In the genomic region with DNA sequence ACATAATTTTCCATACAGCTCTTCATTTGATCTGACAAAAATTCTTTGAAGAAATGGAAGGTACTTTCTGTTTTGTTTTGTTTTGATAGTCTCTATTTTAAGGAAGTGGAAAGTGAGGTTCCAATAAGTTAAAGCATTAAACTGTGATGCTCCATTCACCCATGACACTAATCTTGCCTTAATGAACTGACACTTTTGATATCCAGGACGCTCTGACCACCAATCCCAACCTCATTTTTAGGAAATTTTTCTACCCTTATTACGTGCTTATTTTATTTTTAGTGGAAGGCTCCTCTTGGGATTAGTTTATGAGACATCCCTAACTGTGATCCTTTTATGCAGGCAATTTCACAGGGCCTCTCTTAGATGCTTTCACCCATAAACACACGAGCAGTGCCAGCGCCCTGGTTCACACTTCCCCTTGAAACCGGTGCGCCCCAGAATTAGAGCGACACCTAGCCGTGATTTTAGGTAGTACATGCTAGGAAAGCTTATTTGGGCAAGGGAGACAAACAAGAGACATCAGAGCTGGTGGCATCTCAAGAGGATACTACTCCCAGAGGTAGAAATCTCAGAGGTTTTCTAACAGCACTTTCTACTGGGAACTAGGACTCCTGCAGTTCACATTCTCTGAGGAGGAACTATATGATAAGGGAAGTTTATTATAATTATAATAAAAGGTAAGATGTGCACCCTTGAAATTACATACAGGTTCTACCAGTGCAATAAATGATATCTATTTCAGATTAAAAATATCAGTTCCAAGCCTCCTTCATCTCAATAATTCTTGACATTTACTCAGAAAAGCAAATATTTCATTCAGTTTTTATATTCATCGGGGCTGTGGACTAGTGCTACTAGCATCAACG, we compare ENCODE assay signal across 8 cellular contexts.
A peak's percentile ranks its signal among the peaks of the same experiment; 100 is the strongest.
DNase-seq lines count a peak whose midpoint lies in the region; ATAC-seq, FAIRE-seq and TF ChIP-seq lines count a peak whose summit lies in the region.

No MANE protein-coding gene starts in this region.

- peak; percentile 64 for ATAC-seq in HG03354 (IDR thresholded peaks at IDR 0.05; ENCODE audit: poor library complexity, severe bottlenecking, unreplicated experiment)

- peaks cover 4% of the 10 kb centered on the region for H3K4me1 Mint-ChIP-seq in activated CD4-positive, alpha-beta T cell treated with anti-CD3 and anti-CD28 coated beads, Interleukin-2, amount 10 ng/mL, durations not matched to agents 24 days and 14 days

- FAIRE-seq in GM19239 (lab: Jason Lieb, UNC): peak; percentile 94

- TF ChIP-seq POLR2A in lower leg skin (IDR thresholded peaks at IDR 0.05): no peak

- H3K36me3 Mint-ChIP-seq in activated CD4-positive, alpha-beta T cell treated with anti-CD3 and anti-CD28 coated beads, Interleukin-2, amount 10 ng/mL, durations not matched to agents 24 days and 14 days (ENCODE audit: low read depth): no peaks in the 10 kb centered on the region

- DNase-seq in C1 segment of cervical spinal cord (lab: John Stamatoyannopoulos, UW): peak in 13 of 14 donors; percentile 6 to 66 (median 43)
- DNase-seq in GM19239 (ENCODE audit: insufficient read length, low spot score): peak; percentile 34
- DNase-seq in NCI-H446 (lab: John Stamatoyannopoulos, UW): peak; percentile 86 to 93
- peak; percentile 94 for DNase-seq in activated CD4-positive, alpha-beta T cell treated with anti-CD3 and anti-CD28 coated beads, Interleukin-2, amount 10 ng/mL, durations not matched to agents 24 days and 14 days
- peak; percentile 71 for DNase-seq in dedifferentiated amniotic fluid mesenchymal stem cell (ENCODE audit: extremely low spot score)
- peak; percentile 78 to 89 for DNase-seq in lower leg skin (ENCODE audit: low spot score in 2 of 2)
- DNase-seq in stimulated activated CD4-positive, alpha-beta T cell treated with anti-CD3 and anti-CD28 coated beads, TNF-alpha, amount 100 ng/mL, for 48 hours (ENCODE audit: low read depth in 3 of 3): peak; percentile 62 to 75 (median 69)

- no peak overlapping the region for H3K4me3 ChIP-seq in lower leg skin (ENCODE audit: low read depth, poor library complexity, severe bottlenecking)

- peak overlapping the region; percentile 21 for H3K4me3 Mint-ChIP-seq in activated CD4-positive, alpha-beta T cell treated with anti-CD3 and anti-CD28 coated beads, Interleukin-2, amount 10 ng/mL, durations not matched to agents 24 days and 14 days

- H3K27me3 Mint-ChIP-seq in activated CD4-positive, alpha-beta T cell treated with anti-CD3 and anti-CD28 coated beads, Interleukin-2, amount 10 ng/mL, durations not matched to agents 24 days and 14 days: no peaks in the 10 kb centered on the region

- WGBS in lower leg skin, 2 donors: 34% methylated on average over 10 of the region's 10 CpGs

- no peak overlapping the region for H3K27ac Mint-ChIP-seq in activated CD4-positive, alpha-beta T cell treated with anti-CD3 and anti-CD28 coated beads, Interleukin-2, amount 10 ng/mL, durations not matched to agents 24 days and 14 days

- intact Hi-C loops in activated CD4-positive, alpha-beta T cell treated with anti-CD3 and anti-CD28 coated beads, Interleukin-2, amount 10 ng/mL, durations not matched to agents 24 days and 14 days (cut with micrococcal nuclease): loop anchor here (1.0 to 5.0 kb wide), 5 partner anchors 87 to 614 kb away; no protein-coding TSS in a partner anchor
- intact Hi-C loops in lower leg skin (cut with DNase I; ENCODE audit: low total_unique reads): no loop called here

- H3K9me3 Mint-ChIP-seq in activated CD4-positive, alpha-beta T cell treated with anti-CD3 and anti-CD28 coated beads, Interleukin-2, amount 10 ng/mL, durations not matched to agents 24 days and 14 days: no peaks in the 10 kb centered on the region

- peak in 1 of 3 donors; percentile 77 for TF ChIP-seq CTCF in lower leg skin (IDR thresholded peaks at IDR 0.05)

Comparison
In these comparisons a context has a peak if more than half of its experiments do, and no peak if none do; other contexts are left out.
1. DNase-seq: peak in every context shown above with its lines; median percentile 94 in activated CD4-positive, alpha-beta T cell treated with anti-CD3 and anti-CD28 coated beads, Interleukin-2, amount 10 ng/mL, durations not matched to agents 24 days and 14 days; 90 in NCI-H446; 84 in lower leg skin; 71 in dedifferentiated amniotic fluid mesenchymal stem cell; 69 in stimulated activated CD4-positive, alpha-beta T cell treated with anti-CD3 and anti-CD28 coated beads, TNF-alpha, amount 100 ng/mL, for 48 hours; 43 in C1 segment of cervical spinal cord; 34 in GM19239.